1 cellular context compared by ENCODE assay signal in genomic region chr1:231194843-231195516, GRCh38.
A peak's percentile ranks its signal among the peaks of the same experiment; 100 is the strongest.
TF ChIP-seq lines count a peak whose summit lies in the region.

No MANE protein-coding gene starts in this region.

TF ChIP-seq in HepG2, 621 proteins besides CTCF, POLR2A, EP300 and RAD21 (continued from another document and continues in another):
- TF ChIP-seq ZNF326 (CRISPR knock-in tag; IDR thresholded peaks at IDR 0.05; ENCODE audit: borderline replicate concordance), result no peak
- TF ChIP-seq ZNF276 (CRISPR knock-in tag; IDR thresholded peaks at IDR 0.05; ENCODE audit: low read depth), result no peak
- TF ChIP-seq, protein P1, sequence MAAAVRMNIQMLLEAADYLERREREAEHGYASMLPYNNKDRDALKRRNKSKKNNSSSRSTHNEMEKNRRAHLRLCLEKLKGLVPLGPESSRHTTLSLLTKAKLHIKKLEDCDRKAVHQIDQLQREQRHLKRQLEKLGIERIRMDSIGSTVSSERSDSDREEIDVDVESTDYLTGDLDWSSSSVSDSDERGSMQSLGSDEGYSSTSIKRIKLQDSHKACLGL (CRISPR knock-in tag; IDR thresholded peaks at IDR 0.05), result no peak
- no peak for TF ChIP-seq AGO2 (optimal IDR thresholded peaks at IDR 0.05; ENCODE audit: low read depth, low read length)
- no peak for TF ChIP-seq ZBTB44 (CRISPR knock-in tag; IDR thresholded peaks at IDR 0.05)
- no peak for TF ChIP-seq SNAI1 (CRISPR knock-in tag; IDR thresholded peaks at IDR 0.05; ENCODE audit: borderline replicate concordance)
- no peak for TF ChIP-seq POLR2AphosphoS2 (IDR thresholded peaks at IDR 0.05; ENCODE audit: low read depth, low read length)
- no peak for TF ChIP-seq FOXK2 (IDR thresholded peaks at IDR 0.05)
- no peak for TF ChIP-seq KLF13 (CRISPR knock-in tag; IDR thresholded peaks at IDR 0.05)
- no peak for TF ChIP-seq CBFB (CRISPR knock-in tag; IDR thresholded peaks at IDR 0.05)
- no peak for TF ChIP-seq ATF6 (CRISPR knock-in tag; conservative IDR thresholded peaks at IDR 0.05)
- TF ChIP-seq, protein P2, sequence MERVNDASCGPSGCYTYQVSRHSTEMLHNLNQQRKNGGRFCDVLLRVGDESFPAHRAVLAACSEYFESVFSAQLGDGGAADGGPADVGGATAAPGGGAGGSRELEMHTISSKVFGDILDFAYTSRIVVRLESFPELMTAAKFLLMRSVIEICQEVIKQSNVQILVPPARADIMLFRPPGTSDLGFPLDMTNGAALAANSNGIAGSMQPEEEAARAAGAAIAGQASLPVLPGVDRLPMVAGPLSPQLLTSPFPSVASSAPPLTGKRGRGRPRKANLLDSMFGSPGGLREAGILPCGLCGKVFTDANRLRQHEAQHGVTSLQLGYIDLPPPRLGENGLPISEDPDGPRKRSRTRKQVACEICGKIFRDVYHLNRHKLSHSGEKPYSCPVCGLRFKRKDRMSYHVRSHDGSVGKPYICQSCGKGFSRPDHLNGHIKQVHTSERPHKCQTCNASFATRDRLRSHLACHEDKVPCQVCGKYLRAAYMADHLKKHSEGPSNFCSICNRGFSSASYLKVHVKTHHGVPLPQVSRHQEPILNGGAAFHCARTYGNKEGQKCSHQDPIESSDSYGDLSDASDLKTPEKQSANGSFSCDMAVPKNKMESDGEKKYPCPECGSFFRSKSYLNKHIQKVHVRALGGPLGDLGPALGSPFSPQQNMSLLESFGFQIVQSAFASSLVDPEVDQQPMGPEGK (CRISPR knock-in tag; IDR thresholded peaks at IDR 0.05), result peak; percentile 62
- TF ChIP-seq HMG20B (CRISPR knock-in tag; conservative IDR thresholded peaks at IDR 0.05), result peak; percentile 96
- TF ChIP-seq ZNF143 (CRISPR knock-in tag; IDR thresholded peaks at IDR 0.05), result no peak
- no peak for TF ChIP-seq HOXD1 (CRISPR knock-in tag; IDR thresholded peaks at IDR 0.05)
- TF ChIP-seq GZF1 (CRISPR knock-in tag; IDR thresholded peaks at IDR 0.05), result no peak
- TF ChIP-seq ZBTB26 (CRISPR knock-in tag; IDR thresholded peaks at IDR 0.05; ENCODE audit: borderline replicate concordance), result no peak
- TF ChIP-seq THAP8 (CRISPR knock-in tag; IDR thresholded peaks at IDR 0.05; ENCODE audit: borderline replicate concordance), result no peak
- TF ChIP-seq MED8 (CRISPR knock-in tag; IDR thresholded peaks at IDR 0.05; ENCODE audit: insufficient replicate concordance), result no peak
- TF ChIP-seq ZNF451 (CRISPR knock-in tag; IDR thresholded peaks at IDR 0.05), result no peak
- TF ChIP-seq ZMYM3 (CRISPR knock-in tag; IDR thresholded peaks at IDR 0.05), result peak; percentile 73
- TF ChIP-seq, protein P3, sequence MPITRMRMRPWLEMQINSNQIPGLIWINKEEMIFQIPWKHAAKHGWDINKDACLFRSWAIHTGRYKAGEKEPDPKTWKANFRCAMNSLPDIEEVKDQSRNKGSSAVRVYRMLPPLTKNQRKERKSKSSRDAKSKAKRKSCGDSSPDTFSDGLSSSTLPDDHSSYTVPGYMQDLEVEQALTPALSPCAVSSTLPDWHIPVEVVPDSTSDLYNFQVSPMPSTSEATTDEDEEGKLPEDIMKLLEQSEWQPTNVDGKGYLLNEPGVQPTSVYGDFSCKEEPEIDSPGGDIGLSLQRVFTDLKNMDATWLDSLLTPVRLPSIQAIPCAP (CRISPR knock-in tag; IDR thresholded peaks at IDR 0.05; ENCODE audit: low read depth), result no peak
- TF ChIP-seq SNRNP70 (IDR thresholded peaks at IDR 0.05; ENCODE audit: low read depth, low read length), result no peak
- TF ChIP-seq ZNF746 (CRISPR knock-in tag; IDR thresholded peaks at IDR 0.05), result no peak
- TF ChIP-seq ATRX (CRISPR knock-in tag; IDR thresholded peaks at IDR 0.05; ENCODE audit: borderline replicate concordance), result no peak
- TF ChIP-seq ZNF383 (CRISPR knock-in tag; IDR thresholded peaks at IDR 0.05; ENCODE audit: borderline replicate concordance), result no peak
- 0 out of 2 replicates have a peak, but pooled peaks have one; percentile 34 for TF ChIP-seq ZFP1 (CRISPR knock-in tag; IDR thresholded peaks at IDR 0.05)
- TF ChIP-seq ZNF709 (CRISPR knock-in tag; IDR thresholded peaks at IDR 0.05), result no peak
- TF ChIP-seq EEA1 (CRISPR knock-in tag; IDR thresholded peaks at IDR 0.05; ENCODE audit: borderline replicate concordance), result no peak
- TF ChIP-seq CHCHD3 (CRISPR knock-in tag; IDR thresholded peaks at IDR 0.05), result no peak
- TF ChIP-seq ONECUT2 (CRISPR knock-in tag; IDR thresholded peaks at IDR 0.05), result no peak
- no peak for TF ChIP-seq ZNF484 (CRISPR knock-in tag; IDR thresholded peaks at IDR 0.05; ENCODE audit: borderline replicate concordance, low read depth)
- TF ChIP-seq MTF1 (CRISPR knock-in tag; IDR thresholded peaks at IDR 0.05), result no peak
- TF ChIP-seq SMC3 (IDR thresholded peaks at IDR 0.05; ENCODE audit: low read length), result no peak
- no peak for TF ChIP-seq ZNF468 (CRISPR knock-in tag; IDR thresholded peaks at IDR 0.05)
- TF ChIP-seq ZNF740 (CRISPR knock-in tag; IDR thresholded peaks at IDR 0.05), result no peak
- peak; percentile 59 for TF ChIP-seq GATAD2A (CRISPR knock-in tag; IDR thresholded peaks at IDR 0.05)
- TF ChIP-seq GATA4 (IDR thresholded peaks at IDR 0.05; ENCODE audit: borderline replicate concordance, low read depth), result peak; percentile 84; the same call in 1 of the 2 replicates
- TF ChIP-seq ADNP (CRISPR knock-in tag; IDR thresholded peaks at IDR 0.05), result peak; percentile 74; the same call in 1 of the 2 replicates
- no peak for TF ChIP-seq ZNF562 (CRISPR knock-in tag; IDR thresholded peaks at IDR 0.05; ENCODE audit: borderline replicate concordance)
- TF ChIP-seq NFYC (CRISPR knock-in tag; IDR thresholded peaks at IDR 0.05), result no peak
- no peak for TF ChIP-seq ZNF558 (CRISPR knock-in tag; IDR thresholded peaks at IDR 0.05; ENCODE audit: borderline replicate concordance)
- no peak for TF ChIP-seq ATM (IDR thresholded peaks at IDR 0.05; ENCODE audit: borderline replicate concordance)
- TF ChIP-seq ZNF607 (CRISPR knock-in tag; IDR thresholded peaks at IDR 0.05; ENCODE audit: borderline replicate concordance), result no peak
- TF ChIP-seq KAT8 (CRISPR knock-in tag; IDR thresholded peaks at IDR 0.05), result peak; percentile 62; the same call in 1 of the 2 replicates
- TF ChIP-seq SRF (IDR thresholded peaks at IDR 0.05; ENCODE audit: low read depth, low read length), result no peak
- TF ChIP-seq TAF15 (IDR thresholded peaks at IDR 0.05; ENCODE audit: low read depth, low read length, poor library complexity, severe bottlenecking), result no peak
- TF ChIP-seq ZNF30 (CRISPR knock-in tag; IDR thresholded peaks at IDR 0.05), result no peak
- TF ChIP-seq MEF2D (CRISPR knock-in tag; IDR thresholded peaks at IDR 0.05), result 0 out of 2 replicates have a peak, but pooled peaks have one; percentile 19
- peak; percentile 72 for TF ChIP-seq ZNF770 (CRISPR knock-in tag; IDR thresholded peaks at IDR 0.05)
- no peak for TF ChIP-seq ZNF550 (CRISPR knock-in tag; IDR thresholded peaks at IDR 0.05; ENCODE audit: borderline replicate concordance)
- peak; percentile 87 for TF ChIP-seq RXRB (CRISPR knock-in tag; IDR thresholded peaks at IDR 0.05; ENCODE audit: borderline replicate concordance)
- no peak for TF ChIP-seq ZSCAN25 (CRISPR knock-in tag; IDR thresholded peaks at IDR 0.05)
- no peak; the same call in 1 of the 2 replicates for TF ChIP-seq SP4 (CRISPR knock-in tag; IDR thresholded peaks at IDR 0.05)
- peak; percentile 49; the same call in 1 of the 2 replicates for TF ChIP-seq ATF2 (CRISPR knock-in tag; IDR thresholded peaks at IDR 0.05)
- TF ChIP-seq PHF21A (CRISPR knock-in tag; IDR thresholded peaks at IDR 0.05), result peak; percentile 56; the same call in 1 of the 2 replicates
- TF ChIP-seq ZNF24 (IDR thresholded peaks at IDR 0.05), result no peak
